14 cellular contexts compared by ENCODE assay signal in the genomic region with DNA sequence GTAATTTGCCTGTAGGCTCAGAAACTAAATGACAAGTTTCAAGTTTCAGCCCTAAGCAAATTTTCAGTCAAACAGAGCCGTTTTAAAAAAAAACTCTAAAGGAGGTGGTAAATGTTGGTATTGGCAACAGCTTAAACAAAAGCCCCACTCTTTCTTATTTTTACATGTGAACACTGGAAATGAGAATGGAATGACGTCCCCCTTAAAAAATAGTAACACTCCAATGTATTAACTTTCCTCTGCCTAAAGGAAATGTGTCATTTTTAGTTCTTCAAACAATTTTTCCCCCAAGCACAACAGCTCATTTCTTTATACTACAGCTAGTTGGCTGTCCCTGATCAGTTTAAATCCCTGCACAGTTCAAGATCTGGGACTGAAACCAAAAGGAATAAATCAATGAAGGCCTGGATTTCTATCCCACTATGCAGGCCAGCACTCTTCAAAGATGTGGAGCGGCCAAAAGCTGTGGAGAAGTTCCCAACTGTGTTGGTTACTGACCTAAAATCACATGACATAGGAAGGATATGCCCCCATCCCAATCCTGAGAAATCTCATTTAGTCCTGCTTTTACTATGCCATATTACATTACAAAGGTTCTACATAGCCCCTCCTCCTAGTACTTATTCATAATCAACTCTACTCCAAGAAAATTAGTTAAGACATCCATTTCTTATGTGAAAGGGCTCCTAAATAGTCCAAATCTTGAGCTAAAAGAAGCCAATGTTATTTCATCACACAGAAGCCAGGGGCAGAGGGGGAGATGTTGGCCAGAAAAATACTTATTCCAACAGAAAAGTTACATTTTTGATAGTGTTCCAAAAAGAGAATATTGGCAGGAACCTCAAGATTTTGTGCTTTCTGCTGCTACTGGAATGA.
A peak's percentile ranks its signal among the peaks of the same experiment; 100 is the strongest.
DNase-seq lines count a peak whose midpoint lies in the region; ATAC-seq and TF ChIP-seq lines count a peak whose summit lies in the region.
"Had no signal": no experiment of that assay in that cellular context is flagged by ENCODE, and none has a peak within 500 bp of the region (broad histone marks: within the 10 kb centered on the region; RNA-seq: fewer than 3 reads in every experiment).

No MANE protein-coding gene starts in this region.

- H3K4me3 ChIP-seq in HEK293 (ENCODE audit: low read depth, low read length) (no peak overlapping the region), astrocyte of the spinal cord (ENCODE audit: low read depth, low read length) (no peak overlapping the region), left lung (no peak overlapping the region)

- CTCF ChIA-PET in HEK293 (lab: Yijun Ruan, JAX), result interaction anchor here (0.6 to 0.9 kb wide), 3 partner anchors 36 to 253 kb away, joined by 3 to 4 read pairs (median 3); no protein-coding TSS in a partner anchor

- ATAC-seq in left lung (peak; percentile 66), GM21526 (IDR thresholded peaks at IDR 0.05; ENCODE audit: low FRiP score, unreplicated experiment) (no peak), HG03432 (IDR thresholded peaks at IDR 0.05; ENCODE audit: unreplicated experiment) (no peak), HG03097 (IDR thresholded peaks at IDR 0.05; ENCODE audit: low FRiP score, unreplicated experiment) (no peak)
- ATAC-seq: stimulated activated effector memory CD8-positive, alpha-beta T cell treated with anti-CD3 and anti-CD28 coated beads, Interleukin-12 subunit alpha, Interleukin-12 subunit beta, amount 100 ng/mL, for 72 hours had no signal

- H3K36me3 ChIP-seq in HEK293 (ENCODE audit: control insufficient read depth in 2 of 2, insufficient read depth in 1 of 2, low read length in 2 of 2), result no peaks in the 10 kb centered on the region
- no peaks in the 10 kb centered on the region for H3K36me3 ChIP-seq in left lung

- no peaks in the 10 kb centered on the region for H3K27me3 ChIP-seq in left lung

- DNase-seq in astrocyte of the spinal cord (ENCODE audit: low read depth, low spot score) (peak; percentile 63), left lung (no peak), superior temporal gyrus (ENCODE audit: extremely low spot score) (peak; percentile 67), NCI-H2227 (lab: John Stamatoyannopoulos, UW; ENCODE audit: unreplicated experiment) (no peak)
- DNase-seq: COR-L47, dermis blood vessel endothelial cell, kidney glomerular epithelial cell, NCI-H524, SHP77 treated with DMSO at 0.1 percent for 48 hours had no signal

- POLR2A ChIA-PET in HEK293 (lab: Yijun Ruan, JAX), result no interaction called here

- H3K9me3 ChIP-seq in HEK293 (ENCODE audit: control insufficient read depth, insufficient read depth, low read depth, low read length) (no peaks in the 10 kb centered on the region), left lung (no peaks in the 10 kb centered on the region)

- TF ChIP-seq CTCF in HEK293 (tag by site-specific recombination; IDR thresholded peaks at IDR 0.05) (no peak), astrocyte of the spinal cord (IDR thresholded peaks at IDR 0.05; ENCODE audit: low read depth, low read length) (no peak), left lung (IDR thresholded peaks at IDR 0.05) (no peak)

- H3K27ac ChIP-seq in HEK293 (ENCODE audit: extremely low read depth, low read depth, low read length) (no peak overlapping the region), left lung (no peak overlapping the region)

- intact Hi-C loops in left lung (cut with DNase I), result no loop called here

- H3K4me1 ChIP-seq in HEK293 (ENCODE audit: control insufficient read depth, insufficient read depth, low read length) (peaks cover 17% of the 10 kb centered on the region), left lung (peaks cover 0 to 18% of the 10 kb centered on the region in 2 donors)

- in situ Hi-C loops in astrocyte of the spinal cord (cut with HindIII; ENCODE audit: low sequenced_read_pairs), result no loop called here

TF ChIP-seq in HEK293, 187 proteins besides CTCF, POLR2A, EP300 and RAD21:
- no peak for TF ChIP-seq HOXA7 (CRISPR knock-in tag; IDR thresholded peaks at IDR 0.05; ENCODE audit: borderline replicate concordance)
- TF ChIP-seq ZNF335 (tag by site-specific recombination; conservative IDR thresholded peaks at IDR 0.05), result no peak
- TF ChIP-seq, protein P1, sequence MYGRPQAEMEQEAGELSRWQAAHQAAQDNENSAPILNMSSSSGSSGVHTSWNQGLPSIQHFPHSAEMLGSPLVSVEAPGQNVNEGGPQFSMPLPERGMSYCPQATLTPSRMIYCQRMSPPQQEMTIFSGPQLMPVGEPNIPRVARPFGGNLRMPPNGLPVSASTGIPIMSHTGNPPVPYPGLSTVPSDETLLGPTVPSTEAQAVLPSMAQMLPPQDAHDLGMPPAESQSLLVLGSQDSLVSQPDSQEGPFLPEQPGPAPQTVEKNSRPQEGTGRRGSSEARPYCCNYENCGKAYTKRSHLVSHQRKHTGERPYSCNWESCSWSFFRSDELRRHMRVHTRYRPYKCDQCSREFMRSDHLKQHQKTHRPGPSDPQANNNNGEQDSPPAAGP (tag by site-specific recombination; IDR thresholded peaks at IDR 0.05), result no peak
- TF ChIP-seq, protein P2, sequence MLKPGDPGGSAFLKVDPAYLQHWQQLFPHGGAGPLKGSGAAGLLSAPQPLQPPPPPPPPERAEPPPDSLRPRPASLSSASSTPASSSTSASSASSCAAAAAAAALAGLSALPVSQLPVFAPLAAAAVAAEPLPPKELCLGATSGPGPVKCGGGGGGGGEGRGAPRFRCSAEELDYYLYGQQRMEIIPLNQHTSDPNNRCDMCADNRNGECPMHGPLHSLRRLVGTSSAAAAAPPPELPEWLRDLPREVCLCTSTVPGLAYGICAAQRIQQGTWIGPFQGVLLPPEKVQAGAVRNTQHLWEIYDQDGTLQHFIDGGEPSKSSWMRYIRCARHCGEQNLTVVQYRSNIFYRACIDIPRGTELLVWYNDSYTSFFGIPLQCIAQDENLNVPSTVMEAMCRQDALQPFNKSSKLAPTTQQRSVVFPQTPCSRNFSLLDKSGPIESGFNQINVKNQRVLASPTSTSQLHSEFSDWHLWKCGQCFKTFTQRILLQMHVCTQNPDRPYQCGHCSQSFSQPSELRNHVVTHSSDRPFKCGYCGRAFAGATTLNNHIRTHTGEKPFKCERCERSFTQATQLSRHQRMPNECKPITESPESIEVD (tag by site-specific recombination; IDR thresholded peaks at IDR 0.05), result peak; percentile 30
- TF ChIP-seq ZNF514 (tag by site-specific recombination; IDR thresholded peaks at IDR 0.05), result no peak
- TF ChIP-seq, protein P3, sequence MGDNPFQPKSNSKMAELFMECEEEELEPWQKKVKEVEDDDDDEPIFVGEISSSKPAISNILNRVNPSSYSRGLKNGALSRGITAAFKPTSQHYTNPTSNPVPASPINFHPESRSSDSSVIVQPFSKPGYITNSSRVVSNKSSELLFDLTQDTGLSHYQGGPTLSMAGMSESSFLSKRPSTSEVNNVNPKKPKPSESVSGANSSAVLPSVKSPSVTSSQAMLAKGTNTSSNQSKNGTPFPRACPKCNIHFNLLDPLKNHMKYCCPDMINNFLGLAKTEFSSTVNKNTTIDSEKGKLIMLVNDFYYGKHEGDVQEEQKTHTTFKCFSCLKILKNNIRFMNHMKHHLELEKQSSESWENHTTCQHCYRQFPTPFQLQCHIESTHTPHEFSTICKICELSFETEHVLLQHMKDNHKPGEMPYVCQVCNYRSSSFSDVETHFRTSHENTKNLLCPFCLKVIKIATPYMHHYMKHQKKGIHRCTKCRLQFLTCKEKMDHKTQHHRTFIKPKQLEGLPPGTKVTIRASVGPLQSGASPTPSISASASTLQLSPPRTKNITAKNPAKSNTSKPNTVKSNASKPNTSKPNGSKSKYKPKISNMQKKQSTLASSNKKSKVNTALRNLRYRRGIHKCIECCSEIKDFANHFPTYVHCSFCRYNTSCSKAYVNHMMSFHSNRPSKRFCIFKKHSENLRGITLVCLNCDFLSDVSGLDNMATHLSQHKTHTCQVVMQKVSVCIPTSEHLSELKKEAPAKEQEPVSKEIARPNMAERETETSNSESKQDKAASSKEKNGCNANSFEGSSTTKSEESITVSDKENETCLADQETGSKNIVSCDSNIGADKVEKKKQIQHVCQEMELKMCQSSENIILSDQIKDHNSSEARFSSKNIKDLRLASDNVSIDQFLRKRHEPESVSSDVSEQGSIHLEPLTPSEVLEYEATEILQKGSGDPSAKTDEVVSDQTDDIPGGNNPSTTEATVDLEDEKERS (tag by site-specific recombination; IDR thresholded peaks at IDR 0.05), result no peak
- TF ChIP-seq, protein P4, sequence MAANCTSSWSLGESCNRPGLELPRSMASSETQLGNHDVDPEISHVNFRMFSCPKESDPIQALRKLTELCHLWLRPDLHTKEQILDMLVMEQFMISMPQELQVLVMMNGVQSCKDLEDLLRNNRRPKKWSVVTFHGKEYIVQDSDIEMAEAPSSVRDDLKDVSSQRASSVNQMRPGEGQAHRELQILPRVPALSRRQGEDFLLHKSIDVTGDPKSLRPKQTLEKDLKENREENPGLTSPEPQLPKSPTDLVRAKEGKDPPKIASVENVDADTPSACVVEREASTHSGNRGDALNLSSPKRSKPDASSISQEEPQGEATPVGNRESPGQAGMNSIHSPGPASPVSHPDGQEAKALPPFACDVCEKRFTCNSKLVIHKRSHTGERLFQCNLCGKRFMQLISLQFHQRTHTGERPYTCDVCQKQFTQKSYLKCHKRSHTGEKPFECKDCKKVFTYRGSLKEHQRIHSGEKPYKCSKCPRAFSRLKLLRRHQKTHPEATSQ (tag by site-specific recombination; IDR thresholded peaks at IDR 0.05), result no peak

Comparison
In these comparisons a context has a peak if more than half of its experiments do, and no peak if none do; other contexts are left out.
1. DNase-seq: peak in astrocyte of the spinal cord (single experiment) and superior temporal gyrus (single experiment); none in left lung (0 of 2) and NCI-H2227 (single experiment).